Comparison of ENCODE assay signal across 23 cellular contexts in the genomic region with DNA sequence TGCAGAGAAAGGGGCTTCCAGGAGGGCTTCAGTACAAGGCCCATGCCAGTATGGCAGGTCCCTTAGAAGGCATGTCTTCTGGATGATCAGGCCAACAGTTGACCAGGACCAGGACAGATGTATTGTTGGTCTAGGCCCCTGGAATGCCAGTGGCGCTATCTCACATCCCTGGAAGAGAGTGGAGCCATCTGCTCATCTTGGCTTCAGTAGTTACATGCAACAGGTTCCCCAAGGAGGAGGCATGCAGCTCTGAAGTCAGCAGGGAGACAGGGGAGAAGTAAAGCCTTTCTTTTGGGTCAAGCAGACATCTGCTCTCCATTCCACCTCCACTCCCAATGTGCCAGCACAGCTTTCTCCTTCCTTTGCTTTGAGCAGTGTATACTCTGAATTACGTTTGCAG.
"Had no signal": no experiment of that assay in that cellular context is flagged by ENCODE, and none has a peak within 500 bp of the region (broad histone marks: within the 10 kb centered on the region; RNA-seq: fewer than 3 reads in every experiment).

No MANE protein-coding gene starts in this region.

- H3K27me3 ChIP-seq: colonic mucosa, esophagus squamous epithelium, foreskin keratinocyte, spleen, testis, tibial nerve, upper lobe of right lung had no signal

- H3K4me3 ChIP-seq: colonic mucosa, esophagus squamous epithelium, left ventricle myocardium inferior, lower lobe of right lung, spleen, testis, tibial nerve, upper lobe of right lung had no signal

- DNase-seq: colonic mucosa; dermis blood vessel endothelial cell; esophagus squamous epithelium; foreskin keratinocyte; immature natural killer cell; kidney; left cardiac atrium; left ventricle myocardium inferior; lower lobe of right lung; naive B cell; spleen; stimulated activated CD4-positive, alpha-beta T cell treated with anti-CD3 and anti-CD28 coated beads, Interleukin-15, amount 100 ng/mL, for 24 hours; stimulated activated CD4-positive, alpha-beta T cell treated with anti-CD3 and anti-CD28 coated beads, Interleukin-1b, Interleukin-23, amount 100 ng/mL, for 48 hours; stimulated activated CD4-positive, alpha-beta T cell treated with anti-CD3 and anti-CD28 coated beads, Interleukin-4, amount 100 ng/mL, for 24 hours; stimulated activated naive B cell treated with anti-CD40 and anti-IgM and Interleukin-4, amounts not matched to agents 10 μg/mL and 1 μg/mL and 100 μg/mL, for 72 hours; stimulated activated naive CD8-positive, alpha-beta T cell treated with anti-CD3 and anti-CD28 coated beads, Interleukin-15, amount 100 ng/mL, for 72 hours; testis; upper lobe of right lung had no signal

- H3K27ac Mint-ChIP-seq: immature natural killer cell; memory B cell; mesothelial cell of epicardium; stimulated activated naive B cell treated with anti-CD40 and anti-IgM and Interleukin-4, amounts not matched to agents 10 μg/mL and 1 μg/mL and 100 μg/mL, for 72 hours; stimulated activated naive CD8-positive, alpha-beta T cell treated with anti-CD3 and anti-CD28 coated beads, Interleukin-15, amount 100 ng/mL, for 72 hours had no signal

- H3K9me3 ChIP-seq: colonic mucosa, esophagus squamous epithelium, lower lobe of right lung, testis, tibial nerve, upper lobe of right lung had no signal

- H3K4me3 Mint-ChIP-seq: immature natural killer cell; memory B cell; mesothelial cell of epicardium; naive B cell; nephron; stimulated activated naive B cell treated with anti-CD40 and anti-IgM and Interleukin-4, amounts not matched to agents 10 μg/mL and 1 μg/mL and 100 μg/mL, for 72 hours; stimulated activated naive CD8-positive, alpha-beta T cell treated with anti-CD3 and anti-CD28 coated beads, Interleukin-15, amount 100 ng/mL, for 72 hours had no signal

- H3K4me1 Mint-ChIP-seq: immature natural killer cell; memory B cell; naive B cell; stimulated activated naive B cell treated with anti-CD40 and anti-IgM and Interleukin-4, amounts not matched to agents 10 μg/mL and 1 μg/mL and 100 μg/mL, for 72 hours; stimulated activated naive CD8-positive, alpha-beta T cell treated with anti-CD3 and anti-CD28 coated beads, Interleukin-15, amount 100 ng/mL, for 72 hours had no signal

- FAIRE-seq: kidney had no signal

- H3K36me3 ChIP-seq: colonic mucosa, esophagus squamous epithelium, left ventricle myocardium inferior, lower lobe of right lung, spleen, tibial nerve, upper lobe of right lung had no signal

- H3K4me1 ChIP-seq: colonic mucosa, esophagus squamous epithelium, foreskin keratinocyte, left ventricle myocardium inferior, lower lobe of right lung, spleen, testis, tibial nerve, upper lobe of right lung had no signal

- ATAC-seq: foreskin keratinocyte; lower lobe of right lung; sciatic nerve; stimulated activated naive B cell treated with anti-CD40 and anti-IgM and Interleukin-4, amounts not matched to agents 10 μg/mL and 1 μg/mL and 100 μg/mL, for 72 hours; stimulated activated naive CD8-positive, alpha-beta T cell treated with anti-CD3 and anti-CD28 coated beads, Interleukin-15, amount 100 ng/mL, for 72 hours; upper lobe of right lung had no signal

- H3K27ac ChIP-seq: colonic mucosa, esophagus squamous epithelium, foreskin keratinocyte, left ventricle myocardium inferior, lower lobe of right lung, spleen, testis, tibial nerve, upper lobe of right lung had no signal

- H3K36me3 Mint-ChIP-seq: immature natural killer cell; memory B cell; mesothelial cell of epicardium; naive B cell; stimulated activated naive B cell treated with anti-CD40 and anti-IgM and Interleukin-4, amounts not matched to agents 10 μg/mL and 1 μg/mL and 100 μg/mL, for 72 hours had no signal

- H3K9me3 Mint-ChIP-seq: immature natural killer cell; stimulated activated naive B cell treated with anti-CD40 and anti-IgM and Interleukin-4, amounts not matched to agents 10 μg/mL and 1 μg/mL and 100 μg/mL, for 72 hours; stimulated activated naive CD8-positive, alpha-beta T cell treated with anti-CD3 and anti-CD28 coated beads, Interleukin-15, amount 100 ng/mL, for 72 hours had no signal
